Comparison of ENCODE assay signal across 31 cellular contexts in genomic region chrX:103367502-103367901, GRCh38. TPM values are rescaled to one million over a fixed set of nuclear protein-coding genes. Genes with fewer than 3 reads are reported as not detected.
DNase-seq lines count a peak whose midpoint lies in the region; ATAC-seq, FAIRE-seq and TF ChIP-seq lines count a peak whose summit lies in the region.
"Had no signal": no experiment of that assay in that cellular context is flagged by ENCODE, and none has a peak within 500 bp of the region (broad histone marks: within the 10 kb centered on the region; RNA-seq: fewer than 3 reads in every experiment).

No MANE protein-coding gene starts in this region.

- H3K36me3 ChIP-seq in GM23338 (ENCODE audit: insufficient read depth), result no peaks in the 10 kb centered on the region
- no peaks in the 10 kb centered on the region for H3K36me3 ChIP-seq in K562 (ENCODE audit: control insufficient read depth, insufficient read depth, low read length)
- no peaks in the 10 kb centered on the region for H3K36me3 ChIP-seq in mesenchymal stem cell (ENCODE audit: control insufficient read depth in 1 of 2, insufficient read depth in 2 of 2, low read depth in 1 of 2, low read length in 2 of 2)
- no peaks in the 10 kb centered on the region for H3K36me3 ChIP-seq in PC-3 (ENCODE audit: low read depth, low read length)
- H3K36me3 ChIP-seq: left lung, Peyer's patch, right lobe of liver, tibial artery had no signal

- H4K20me1 ChIP-seq in GM23338 (replicated peaks; ENCODE audit: insufficient read depth), result no peaks in the 10 kb centered on the region
- no peaks in the 10 kb centered on the region for H4K20me1 ChIP-seq in K562 (replicated peaks; ENCODE audit: control insufficient read depth, insufficient read depth, low read length)
- no peaks in the 10 kb centered on the region for H4K20me1 ChIP-seq in PC-3 (ENCODE audit: low read length)

- peak overlapping the region; percentile 34 to 44 for H3K18ac ChIP-seq in mesenchymal stem cell (ENCODE audit: low read depth in 1 of 2, low read length in 2 of 2)

- peak overlapping the region in 1 of 2 experiments; percentile 13 for H3K4ac ChIP-seq in mesenchymal stem cell (ENCODE audit: low read depth in 1 of 2, low read length in 2 of 2)

- H3K9me3 ChIP-seq in AG04450 (ENCODE audit: control insufficient read depth, insufficient read depth, low read length), result no peaks in the 10 kb centered on the region
- H3K9me3 ChIP-seq in K562 (replicated peaks; ENCODE audit: control insufficient read depth, insufficient read depth, low read depth, low read length), result no peaks in the 10 kb centered on the region
- no peaks in the 10 kb centered on the region for H3K9me3 ChIP-seq in mesenchymal stem cell (ENCODE audit: control insufficient read depth, low read length)
- no peaks in the 10 kb centered on the region for H3K9me3 ChIP-seq in PC-3 (ENCODE audit: low read length)
- H3K9me3 ChIP-seq: left lung, Peyer's patch, right lobe of liver, tibial artery had no signal

- DNase-seq in AG04450 (ENCODE audit: low read depth, low spot score) (no peak), GM23338 (ENCODE audit: low spot score) (peak; percentile 26), K562 (ENCODE audit: extremely low read depth in 1 of 4, low spot score in 3 of 4) (no peak), mesenchymal stem cell (peak; percentile 23), PC-3 (no peak), Right ventricle myocardium superior (no peak)
- DNase-seq in activated CD4-positive, alpha-beta T cell treated with anti-CD3 and anti-CD28 coated beads for 4 hours, result no peak
- DNase-seq: 8988T; activated CD4-positive, CD25-positive, alpha-beta regulatory T cell treated with anti-CD3 and anti-CD28 coated beads, Interleukin-2, amount 50 U/mL, for 72 hours; activated CD8-positive, alpha-beta T cell treated with anti-CD3 and anti-CD28 coated beads, Interleukin-2, amount 10 ng/mL, durations not matched to agents 7 days and 5 days; activated effector memory CD4-positive, alpha-beta T cell treated with Interleukin-2 at 50 U/mL for 16 hours; activated naive CD8-positive, alpha-beta T cell treated with anti-CD3 and anti-CD28 coated beads for 36 hours; activated T-cell treated with anti-CD3 and anti-CD28 coated beads for 4 hours; cerebellar nuclear complex; left lung; NCI-H1436 treated with DMSO at 0.1 percent for 48 hours; NCI-H524; nephron progenitor cell; Peyer's patch; right lobe of liver; stimulated activated CD4-positive, alpha-beta T cell treated with anti-CD3 and anti-CD28 coated beads, Interleukin-15, amount 100 ng/mL, for 24 hours; stimulated activated naive CD8-positive, alpha-beta T cell treated with anti-CD3 and anti-CD28 coated beads, Interleukin-15, amount 100 ng/mL, for 72 hours; T-helper 1 cell; tibial artery had no signal

- no peak overlapping the region for H4K91ac ChIP-seq in mesenchymal stem cell (ENCODE audit: low read length)

- no peak for TF ChIP-seq RAD21 in K562 (CRISPR knock-in tag; conservative IDR thresholded peaks at IDR 0.05 in 1 of 2, IDR thresholded peaks at IDR 0.05 in 1 of 2)

- H3K9ac ChIP-seq in K562 (ENCODE audit: insufficient read depth in 1 of 2, low read depth in 2 of 2, low read length in 2 of 2) (no peak overlapping the region), mesenchymal stem cell (ENCODE audit: low read length) (no peak overlapping the region), PC-3 (ENCODE audit: low read length) (no peak overlapping the region)
- H3K9ac ChIP-seq: parathyroid adenoma had no signal

- TF ChIP-seq CTCF in AG04450 (IDR thresholded peaks at IDR 0.05; ENCODE audit: low read depth, low read length) (no peak), GM23338 (conservative IDR thresholded peaks at IDR 0.05; ENCODE audit: low read depth in 2 of 2) (no peak), K562 (IDR thresholded peaks at IDR 0.05 in 2 of 3, conservative IDR thresholded peaks at IDR 0.05 in 1 of 3; ENCODE audit: insufficient read depth in 2 of 3, low read depth in 1 of 3, low read length in 3 of 3) (no peak), PC-3 (conservative IDR thresholded peaks at IDR 0.05; ENCODE audit: low read depth, low read length) (no peak)

- H3K4me3 ChIP-seq in AG04450 (ENCODE audit: low read depth, low read length) (no peak overlapping the region), GM23338 (no peak overlapping the region), K562 (no peak overlapping the region), mesenchymal stem cell (ENCODE audit: insufficient read depth in 1 of 2, low read depth in 1 of 2, low read length in 2 of 2) (no peak overlapping the region), PC-3 (ENCODE audit: low read length) (no peak overlapping the region)
- H3K4me3 ChIP-seq: GM12878, left lung, Peyer's patch, right lobe of liver, tibial artery had no signal

- H3K23ac ChIP-seq in mesenchymal stem cell (ENCODE audit: low read length in 2 of 2), result no peak overlapping the region

- intact Hi-C loops in K562 (cut with micrococcal nuclease) (no loop called here), PC-3 (cut with micrococcal nuclease) (no loop called here), Right ventricle myocardium superior (cut with DNase I) (no loop called here)

- H2BK12ac ChIP-seq in mesenchymal stem cell (ENCODE audit: low read length in 2 of 2), result no peak overlapping the region

- no peak overlapping the region for H3K14ac ChIP-seq in mesenchymal stem cell (ENCODE audit: low read length in 2 of 2)

- H3K9me2 ChIP-seq in GM23338 (ENCODE audit: insufficient read depth) (no peaks in the 10 kb centered on the region), PC-3 (replicated peaks; ENCODE audit: low read length) (no peaks in the 10 kb centered on the region)

- H2AFZ ChIP-seq in GM23338 (0 out of 2 replicates have a peak overlapping the region, but pooled peaks have one; percentile 47), K562 (ENCODE audit: low read depth, low read length) (0 out of 2 replicates have a peak overlapping the region, but pooled peaks have one; percentile 9), mesenchymal stem cell (ENCODE audit: low read depth, low read length) (no peak overlapping the region), PC-3 (ENCODE audit: low read length) (no peak overlapping the region)
- H2AFZ ChIP-seq: parathyroid adenoma had no signal

- CTCF ChIA-PET in AG04450 (lab: Charles Lee), result interaction anchor here (1.9 kb wide), 1 partner anchor 96 kb away, joined by 8 read pairs; no protein-coding TSS in a partner anchor
- CTCF ChIA-PET in K562 (lab: Yijun Ruan, JAX; ENCODE audit: low intra/inter-chr PET ratio), result no interaction called here
- CTCF ChIA-PET in PC-3 (lab: Charles Lee), result no interaction called here

- no peak overlapping the region for H2AK5ac ChIP-seq in mesenchymal stem cell (ENCODE audit: low read length, severe bottlenecking)

- H2BK120ac ChIP-seq in mesenchymal stem cell (ENCODE audit: low read depth, low read length), result no peak overlapping the region

- ATAC-seq in GM23338 (no peak), K562 (no peak), PC-3 (no peak), GM19035 (IDR thresholded peaks at IDR 0.05; ENCODE audit: unreplicated experiment) (no peak), Right ventricle myocardium superior (ENCODE audit: poor library complexity) (no peak)
- ATAC-seq: activated CD8-positive, alpha-beta T cell treated with anti-CD3 and anti-CD28 coated beads, Interleukin-2, amount 10 ng/mL, durations not matched to agents 7 days and 5 days; foreskin keratinocyte; GM12878; left lung; right lobe of liver; stimulated activated naive CD8-positive, alpha-beta T cell treated with anti-CD3 and anti-CD28 coated beads, Interleukin-15, amount 100 ng/mL, for 72 hours had no signal

- H3K27ac Mint-ChIP-seq in GM23338, result no peak overlapping the region
- H3K27ac Mint-ChIP-seq: activated CD8-positive, alpha-beta T cell treated with anti-CD3 and anti-CD28 coated beads, Interleukin-2, amount 10 ng/mL, durations not matched to agents 7 days and 5 days; activated naive CD8-positive, alpha-beta T cell treated with anti-CD3 and anti-CD28 coated beads for 36 hours; nephron progenitor cell; stimulated activated naive CD8-positive, alpha-beta T cell treated with anti-CD3 and anti-CD28 coated beads, Interleukin-15, amount 100 ng/mL, for 72 hours had no signal

- H3K79me2 ChIP-seq in GM23338 (replicated peaks; ENCODE audit: insufficient read depth), result no peaks in the 10 kb centered on the region
- H3K79me2 ChIP-seq in K562 (ENCODE audit: control insufficient read depth, insufficient read depth, low read length), result no peaks in the 10 kb centered on the region
- H3K79me2 ChIP-seq in PC-3 (ENCODE audit: low read length), result no peaks in the 10 kb centered on the region
- H3K79me2 ChIP-seq: parathyroid adenoma had no signal

- 0 out of 2 replicates have a peak overlapping the region, but pooled peaks have one; percentile 32 for H3K4me2 ChIP-seq in GM23338
- H3K4me2 ChIP-seq in K562 (ENCODE audit: insufficient read depth, low read length), result no peak overlapping the region
- H3K4me2 ChIP-seq in mesenchymal stem cell (ENCODE audit: low read length, poor library complexity, severe bottlenecking), result no peak overlapping the region
- no peak overlapping the region for H3K4me2 ChIP-seq in PC-3 (ENCODE audit: low read length)

- POLR2A ChIA-PET in AG04450 (lab: Yijun Ruan, JAX) (interaction anchor here (1.7 kb wide), 2 partner anchors 9 to 11 kb away, joined by 5 to 8 read pairs; partner anchors contain the start of genes BEX3 and TCEAL9), K562 (lab: Yijun Ruan, JAX) (interaction anchor here (0.8 kb wide), 1 partner anchor 16 kb away, joined by 3 read pairs; no protein-coding TSS in a partner anchor), PC-3 (lab: Charles Lee; ENCODE audit: unreplicated experiment) (no interaction called here)

- BruUV-seq in K562 (replicated peaks; lab: Mats Ljungman, UMichigan), result no TSS peak
- BruUV-seq in PC-3 (replicated peaks; lab: Mats Ljungman, UMichigan), result no TSS peak

- TF ChIP-seq POLR2A in K562 (conservative IDR thresholded peaks at IDR 0.05), result no peak

- H3F3A ChIP-seq in GM23338 (replicated peaks; ENCODE audit: low read depth), result no peaks in the 10 kb centered on the region
- no peaks in the 10 kb centered on the region for H3F3A ChIP-seq in PC-3 (ENCODE audit: low read length, unreplicated experiment)

- H3K4me1 Mint-ChIP-seq in GM23338, result peaks cover 22% of the 10 kb centered on the region
- H3K4me1 Mint-ChIP-seq: activated naive CD8-positive, alpha-beta T cell treated with anti-CD3 and anti-CD28 coated beads for 36 hours; stimulated activated naive CD8-positive, alpha-beta T cell treated with anti-CD3 and anti-CD28 coated beads, Interleukin-15, amount 100 ng/mL, for 72 hours had no signal

- H3K27ac ChIP-seq in AG04450 (ENCODE audit: low read depth, low read length) (peak overlapping the region; percentile 31), GM23338 (ENCODE audit: low read depth) (no peak overlapping the region), K562 (ENCODE audit: extremely low read depth, low read depth, low read length) (no peak overlapping the region), mesenchymal stem cell (ENCODE audit: low read length, poor library complexity, severe bottlenecking) (no peak overlapping the region), PC-3 (ENCODE audit: low read length) (no peak overlapping the region)
- H3K27ac ChIP-seq: foreskin keratinocyte, left lung, parathyroid adenoma, Peyer's patch, right lobe of liver, tibial artery had no signal

- FAIRE-seq in K562 (lab: Jason Lieb, UNC), result no peak
- FAIRE-seq: endothelial cell of umbilical vein, GM12878, TTC549 had no signal

- H3K9me3 Mint-ChIP-seq in GM23338, result no peaks in the 10 kb centered on the region
- H3K9me3 Mint-ChIP-seq: activated naive CD8-positive, alpha-beta T cell treated with anti-CD3 and anti-CD28 coated beads for 36 hours; stimulated activated naive CD8-positive, alpha-beta T cell treated with anti-CD3 and anti-CD28 coated beads, Interleukin-15, amount 100 ng/mL, for 72 hours had no signal

- H3K79me1 ChIP-seq in mesenchymal stem cell (replicated peaks; ENCODE audit: low read length, poor library complexity, severe bottlenecking), result no peaks in the 10 kb centered on the region

- H2BK15ac ChIP-seq in mesenchymal stem cell (ENCODE audit: low read depth, poor library complexity, severe bottlenecking), result no peak overlapping the region

- WGBS in K562 (ENCODE audit: insufficient coverage, low coverage, missing lambda C conversion rate), result 20% methylated on average over 1 of the region's 1 CpG
- 33% methylated on average over 1 of the region's 1 CpG for WGBS in mesenchymal stem cell

- no peak overlapping the region for H3K4me3 Mint-ChIP-seq in GM23338
- H3K4me3 Mint-ChIP-seq: activated CD8-positive, alpha-beta T cell treated with anti-CD3 and anti-CD28 coated beads, Interleukin-2, amount 10 ng/mL, durations not matched to agents 7 days and 5 days; activated naive CD8-positive, alpha-beta T cell treated with anti-CD3 and anti-CD28 coated beads for 36 hours; nephron progenitor cell; stimulated activated naive CD8-positive, alpha-beta T cell treated with anti-CD3 and anti-CD28 coated beads, Interleukin-15, amount 100 ng/mL, for 72 hours had no signal

- H3K27me3 ChIP-seq in AG04450 (ENCODE audit: control insufficient read depth, insufficient read depth, low read length), result no peaks in the 10 kb centered on the region
- H3K27me3 ChIP-seq in GM23338 (ENCODE audit: insufficient read depth), result no peaks in the 10 kb centered on the region
- no peaks in the 10 kb centered on the region for H3K27me3 ChIP-seq in K562 (ENCODE audit: control insufficient read depth in 2 of 2, insufficient read depth in 2 of 2, low read length in 2 of 2)
- peaks cover 0 to 4% of the 10 kb centered on the region in 2 experiments for H3K27me3 ChIP-seq in mesenchymal stem cell (ENCODE audit: control insufficient read depth in 1 of 2, insufficient read depth in 1 of 2, low read length in 2 of 2)
- no peaks in the 10 kb centered on the region for H3K27me3 ChIP-seq in PC-3 (ENCODE audit: low read length)
- H3K27me3 ChIP-seq: foreskin keratinocyte, left lung, Peyer's patch, tibial artery had no signal

- H3K27me3 Mint-ChIP-seq in GM23338 (ENCODE audit: insufficient read depth, low read depth, poor library complexity), result peaks cover 1% of the 10 kb centered on the region
- H3K27me3 Mint-ChIP-seq: activated naive CD8-positive, alpha-beta T cell treated with anti-CD3 and anti-CD28 coated beads for 36 hours had no signal

- no peak for TF ChIP-seq EP300 in K562 (IDR thresholded peaks at IDR 0.05; ENCODE audit: low read length)

- H4K8ac ChIP-seq in mesenchymal stem cell (ENCODE audit: low read length), result peak overlapping the region; percentile 27

- in situ Hi-C loops in K562 (cut with MboI), result no loop called here

- peaks cover 15% of the 10 kb centered on the region; the same call in 1 of the 2 replicates for H3K4me1 ChIP-seq in GM23338 (ENCODE audit: insufficient read depth)
- no peaks in the 10 kb centered on the region; a peak in 1 of 5 replicates for H3K4me1 ChIP-seq in K562 (replicated peaks in 1 of 2; ENCODE audit: control insufficient read depth in 2 of 2, insufficient read depth in 2 of 2, low read length in 2 of 2)
- peaks cover 3% of the 10 kb centered on the region for H3K4me1 ChIP-seq in mesenchymal stem cell (ENCODE audit: control insufficient read depth, insufficient read depth, low read depth, low read length)
- H3K4me1 ChIP-seq in PC-3 (ENCODE audit: insufficient read depth, low read length), result peaks cover 3% of the 10 kb centered on the region; the same call in 1 of the 2 replicates
- H3K4me1 ChIP-seq: left lung, parathyroid adenoma, Peyer's patch, right lobe of liver, tibial artery had no signal

- no peaks in the 10 kb centered on the region for H3K36me3 Mint-ChIP-seq in GM23338 (ENCODE audit: low read depth)
- H3K36me3 Mint-ChIP-seq: activated naive CD8-positive, alpha-beta T cell treated with anti-CD3 and anti-CD28 coated beads for 36 hours had no signal

- H2BK5ac ChIP-seq in mesenchymal stem cell (ENCODE audit: low read depth, low read length, poor library complexity, severe bottlenecking), result no peak overlapping the region

- H3K9me1 ChIP-seq in K562 (ENCODE audit: control insufficient read depth, insufficient read depth, low read length), result no peaks in the 10 kb centered on the region

RNA-seq across cellular contexts. Expression of gene BEX3, which starts 8.8 kb away (rescaled TPM):
- polyA plus RNA-seq in AG04450 (2011; rRNA removed), result 644 and 772 TPM in 2 replicates
- 96.3 and 147 TPM in 2 replicates for polyA minus RNA-seq in AG04450 (2011; rRNA and poly(A)+ RNA removed)
- total RNA-seq in GM23338 (2014; rRNA removed; shearing (Covaris generic)), result 427 and 472 TPM in 2 replicates
- polyA plus RNA-seq in GM23338 (2016; fragmentation: Nextera tagmentation; extraction: Ambion mirVana), result 682 and 714 TPM in 2 replicates
- total RNA-seq in K562 (2011; cell fraction: chromatin; rRNA removed; ENCODE audit: low replicate concordance), result not detected in 2 replicates
- not detected in 2 replicates for total RNA-seq in K562 (2011; cell fraction: nucleolus; rRNA removed)
- total RNA-seq in K562 (2011; cell fraction: nucleoplasm; rRNA removed), result not detected in 2 replicates
- total RNA-seq in K562 (2014; rRNA removed), result not detected in 2 replicates
- not detected in 2 replicates for total RNA-seq in K562 (2014; rRNA removed; fragmentation: Illumina TruSeq; extraction: Trizol)
- total RNA-seq in K562 (2015; rRNA removed; fragmentation: Illumina TruSeq; extraction: Trizol), result not detected in 2 replicates
- total RNA-seq in K562 (2021), result 0.47 and 0.58 TPM in 2 replicates
- not detected in 2 replicates for polyA plus RNA-seq in K562 (2011; rRNA removed)
- 0.09 TPM in 1 of 2 replicates, not detected in the other for polyA plus RNA-seq in K562 (2011; cell fraction: cytosol; rRNA removed)
- polyA plus RNA-seq in K562 (2011; cell fraction: nucleus; rRNA removed), result not detected in 2 replicates
- polyA plus RNA-seq in K562 (2012), result not detected in 2 replicates
- polyA plus RNA-seq in K562 (2014; fragmentation: Illumina TruSeq; extraction: Trizol), result not detected in 2 replicates
- polyA plus RNA-seq in K562 (2014; fragmentation: Nextera tagmentation; extraction: Ambion mirVana), result not detected
- polyA plus RNA-seq in K562 (2014; rRNA removed), result 0.21 TPM in 1 of 2 replicates, not detected in the other
- not detected in 2 replicates for polyA minus RNA-seq in K562 (2011; rRNA and poly(A)+ RNA removed)
- not detected in 2 replicates for polyA minus RNA-seq in K562 (2011; cell fraction: cytosol; rRNA and poly(A)+ RNA removed)
- not detected in 2 replicates for polyA minus RNA-seq in K562 (2011; cell fraction: nucleus; rRNA and poly(A)+ RNA removed)
- polyA plus RNA-seq in mesenchymal stem cell (2013, experiment 1 of 2), result 431 TPM
- polyA plus RNA-seq in mesenchymal stem cell (2013, experiment 2 of 2), result 447 TPM
- 130 and 146 TPM in 2 replicates for total RNA-seq in PC-3 (2014; rRNA removed)
- total RNA-seq in Right ventricle myocardium superior, result 164 TPM

RNA-seq across cellular contexts. Expression of gene TCEAL9, which starts 11.2 kb away (rescaled TPM):
- 141 and 234 TPM in 2 replicates for polyA plus RNA-seq in AG04450 (2011; rRNA removed)
- polyA minus RNA-seq in AG04450 (2011; rRNA and poly(A)+ RNA removed), result 14.8 and 24.6 TPM in 2 replicates
- 31.6 and 37.1 TPM in 2 replicates for total RNA-seq in GM23338 (2014; rRNA removed; shearing (Covaris generic))
- 174 and 184 TPM in 2 replicates for polyA plus RNA-seq in GM23338 (2016; fragmentation: Nextera tagmentation; extraction: Ambion mirVana)
- total RNA-seq in K562 (2011; cell fraction: chromatin; rRNA removed; ENCODE audit: low replicate concordance), result 3.8 and 12.7 TPM in 2 replicates
- 3.2 and 3.8 TPM in 2 replicates for total RNA-seq in K562 (2011; cell fraction: nucleolus; rRNA removed)
- total RNA-seq in K562 (2011; cell fraction: nucleoplasm; rRNA removed), result 5.1 and 6.3 TPM in 2 replicates
- 32.3 and 43.3 TPM in 2 replicates for total RNA-seq in K562 (2014; rRNA removed)
- 69.6 and 74.1 TPM in 2 replicates for total RNA-seq in K562 (2014; rRNA removed; fragmentation: Illumina TruSeq; extraction: Trizol)
- 63.0 and 64.5 TPM in 2 replicates for total RNA-seq in K562 (2015; rRNA removed; fragmentation: Illumina TruSeq; extraction: Trizol)
- 16.2 and 19.5 TPM in 2 replicates for total RNA-seq in K562 (2021)
- 24.9 and 28.8 TPM in 2 replicates for polyA plus RNA-seq in K562 (2011; rRNA removed)
- 2.0 and 10.5 TPM in 2 replicates for polyA plus RNA-seq in K562 (2011; cell fraction: cytosol; rRNA removed)
- 3.4 and 6.7 TPM in 2 replicates for polyA plus RNA-seq in K562 (2011; cell fraction: nucleus; rRNA removed)
- polyA plus RNA-seq in K562 (2012), result 52.1 and 69.8 TPM in 2 replicates
- 60.1 and 70.8 TPM in 2 replicates for polyA plus RNA-seq in K562 (2014; fragmentation: Illumina TruSeq; extraction: Trizol)
- 100 to 1,000 TPM in 1 of 2 experiments, 10 to 100 TPM in 1; 96.7 to 106 TPM for polyA plus RNA-seq in K562 (2014; fragmentation: Nextera tagmentation; extraction: Ambion mirVana)
- polyA plus RNA-seq in K562 (2014; rRNA removed), result 67.1 and 83.4 TPM in 2 replicates
- 8.9 and 9.9 TPM in 2 replicates for polyA minus RNA-seq in K562 (2011; rRNA and poly(A)+ RNA removed)
- 2.5 and 4.1 TPM in 2 replicates for polyA minus RNA-seq in K562 (2011; cell fraction: cytosol; rRNA and poly(A)+ RNA removed)
- polyA minus RNA-seq in K562 (2011; cell fraction: nucleus; rRNA and poly(A)+ RNA removed), result 1.5 and 5.6 TPM in 2 replicates
- 324 TPM for polyA plus RNA-seq in mesenchymal stem cell (2013, experiment 1 of 2)
- polyA plus RNA-seq in mesenchymal stem cell (2013, experiment 2 of 2), result 335 TPM
- total RNA-seq in PC-3 (2014; rRNA removed), result 23.0 and 46.8 TPM in 2 replicates
- total RNA-seq in Right ventricle myocardium superior, result 16.2 TPM

RNA-seq across cellular contexts. Expression of gene TCEAL7, which starts 37.5 kb away (rescaled TPM):
- 35.8 and 49.5 TPM in 2 replicates for polyA plus RNA-seq in AG04450 (2011; rRNA removed)
- 7.3 and 8.4 TPM in 2 replicates for polyA minus RNA-seq in AG04450 (2011; rRNA and poly(A)+ RNA removed)
- 7.3 and 16.5 TPM in 2 replicates for total RNA-seq in GM23338 (2014; rRNA removed; shearing (Covaris generic))
- polyA plus RNA-seq in GM23338 (2016; fragmentation: Nextera tagmentation; extraction: Ambion mirVana), result 17.2 and 20.2 TPM in 2 replicates
- total RNA-seq in K562 (2011; cell fraction: chromatin; rRNA removed; ENCODE audit: low replicate concordance), result not detected in 2 replicates
- total RNA-seq in K562 (2011; cell fraction: nucleolus; rRNA removed), result not detected in 2 replicates
- not detected in 2 replicates for total RNA-seq in K562 (2011; cell fraction: nucleoplasm; rRNA removed)
- not detected in 2 replicates for total RNA-seq in K562 (2014; rRNA removed)
- total RNA-seq in K562 (2014; rRNA removed; fragmentation: Illumina TruSeq; extraction: Trizol), result 0.18 and 0.22 TPM in 2 replicates
- total RNA-seq in K562 (2015; rRNA removed; fragmentation: Illumina TruSeq; extraction: Trizol), result 0.15 TPM in 1 of 2 replicates, not detected in the other
- 0.13 TPM in 1 of 2 replicates, not detected in the other for total RNA-seq in K562 (2021)
- polyA plus RNA-seq in K562 (2011; rRNA removed), result 0.10 TPM in 1 of 2 replicates, not detected in the other
- 0.09 TPM in 1 of 2 replicates, not detected in the other for polyA plus RNA-seq in K562 (2011; cell fraction: cytosol; rRNA removed)
- not detected in 2 replicates for polyA plus RNA-seq in K562 (2011; cell fraction: nucleus; rRNA removed)
- 0.08 and 0.53 TPM in 2 replicates for polyA plus RNA-seq in K562 (2012)
- polyA plus RNA-seq in K562 (2014; fragmentation: Illumina TruSeq; extraction: Trizol), result 0.26 TPM in 1 of 2 replicates, not detected in the other
- polyA plus RNA-seq in K562 (2014; fragmentation: Nextera tagmentation; extraction: Ambion mirVana), result under 1 TPM; 0.07 to 0.34 TPM
- not detected in 2 replicates for polyA plus RNA-seq in K562 (2014; rRNA removed)
- not detected in 2 replicates for polyA minus RNA-seq in K562 (2011; rRNA and poly(A)+ RNA removed)
- not detected in 2 replicates for polyA minus RNA-seq in K562 (2011; cell fraction: cytosol; rRNA and poly(A)+ RNA removed)
- not detected in 2 replicates for polyA minus RNA-seq in K562 (2011; cell fraction: nucleus; rRNA and poly(A)+ RNA removed)
- polyA plus RNA-seq in mesenchymal stem cell (2013, experiment 1 of 2), result 0.54 TPM
- polyA plus RNA-seq in mesenchymal stem cell (2013, experiment 2 of 2), result 0.33 TPM
- not detected in 2 replicates for total RNA-seq in PC-3 (2014; rRNA removed)
- 1.7 TPM for total RNA-seq in Right ventricle myocardium superior
- total RNA-seq: activated CD8-positive, alpha-beta T cell treated with anti-CD3 and anti-CD28 coated beads, Interleukin-2, amount 10 ng/mL, durations not matched to agents 7 days and 5 days; activated naive CD8-positive, alpha-beta T cell treated with anti-CD3 and anti-CD28 coated beads for 36 hours; GM12878; SK-MEL-5 had no signal
- polyA plus RNA-seq: GM12878 had no signal

RNA-seq across cellular contexts. Expression of gene BEX2, which starts 56.7 kb away (rescaled TPM):
- polyA plus RNA-seq in AG04450 (2011; rRNA removed), result 0.14 and 0.25 TPM in 2 replicates
- not detected in 2 replicates for polyA minus RNA-seq in AG04450 (2011; rRNA and poly(A)+ RNA removed)
- total RNA-seq in GM23338 (2014; rRNA removed; shearing (Covaris generic)), result 37.5 and 49.8 TPM in 2 replicates
- polyA plus RNA-seq in GM23338 (2016; fragmentation: Nextera tagmentation; extraction: Ambion mirVana), result 87.9 and 99.5 TPM in 2 replicates
- total RNA-seq in K562 (2011; cell fraction: chromatin; rRNA removed; ENCODE audit: low replicate concordance), result 4.2 and 8.2 TPM in 2 replicates
- 3.8 and 5.3 TPM in 2 replicates for total RNA-seq in K562 (2011; cell fraction: nucleolus; rRNA removed)
- total RNA-seq in K562 (2011; cell fraction: nucleoplasm; rRNA removed), result 8.6 and 9.6 TPM in 2 replicates
- total RNA-seq in K562 (2014; rRNA removed), result 12.0 and 13.1 TPM in 2 replicates
- 9.3 and 11.1 TPM in 2 replicates for total RNA-seq in K562 (2014; rRNA removed; fragmentation: Illumina TruSeq; extraction: Trizol)
- total RNA-seq in K562 (2015; rRNA removed; fragmentation: Illumina TruSeq; extraction: Trizol), result 5.5 and 6.7 TPM in 2 replicates
- total RNA-seq in K562 (2021), result 5.2 and 8.3 TPM in 2 replicates
- 5.4 and 8.5 TPM in 2 replicates for polyA plus RNA-seq in K562 (2011; rRNA removed)
- 1.7 and 6.8 TPM in 2 replicates for polyA plus RNA-seq in K562 (2011; cell fraction: cytosol; rRNA removed)
- polyA plus RNA-seq in K562 (2011; cell fraction: nucleus; rRNA removed), result 4.1 and 15.3 TPM in 2 replicates
- 10.1 and 92.4 TPM in 2 replicates for polyA plus RNA-seq in K562 (2012)
- polyA plus RNA-seq in K562 (2014; fragmentation: Illumina TruSeq; extraction: Trizol), result 7.7 and 13.3 TPM in 2 replicates
- 1 to 10 TPM; 8.3 to 8.9 TPM for polyA plus RNA-seq in K562 (2014; fragmentation: Nextera tagmentation; extraction: Ambion mirVana)
- 13.3 and 18.0 TPM in 2 replicates for polyA plus RNA-seq in K562 (2014; rRNA removed)
- 1.9 and 6.6 TPM in 2 replicates for polyA minus RNA-seq in K562 (2011; rRNA and poly(A)+ RNA removed)
- polyA minus RNA-seq in K562 (2011; cell fraction: cytosol; rRNA and poly(A)+ RNA removed), result 0.76 TPM in 1 of 2 replicates, not detected in the other
- 1.3 and 3.0 TPM in 2 replicates for polyA minus RNA-seq in K562 (2011; cell fraction: nucleus; rRNA and poly(A)+ RNA removed)
- polyA plus RNA-seq in mesenchymal stem cell (2013, experiment 1 of 2), result 3.2 TPM
- polyA plus RNA-seq in mesenchymal stem cell (2013, experiment 2 of 2), result 3.8 TPM
- 1.6 and 2.8 TPM in 2 replicates for total RNA-seq in PC-3 (2014; rRNA removed)
- 0.75 TPM for total RNA-seq in Right ventricle myocardium superior

Comparison
In these comparisons a context has a peak if more than half of its experiments do, and no peak if none do; other contexts are left out.
1. DNase-seq: peak in GM23338 (single experiment) and mesenchymal stem cell (single experiment); none in AG04450 (single experiment), K562 (0 of 4), PC-3 (single experiment), activated CD4-positive, alpha-beta T cell treated with anti-CD3 and anti-CD28 coated beads for 4 hours (0 of 2) and Right ventricle myocardium superior (single experiment).
2. H2AFZ ChIP-seq: peak in GM23338 (single experiment) and K562 (single experiment); none in mesenchymal stem cell (single experiment) and PC-3 (single experiment).
3. RNA of gene BEX3, which starts 8.8 kb away (total RNA-seq): 427 to 472 TPM in GM23338, 164 TPM in Right ventricle myocardium superior (single experiment) and 130 to 146 TPM in PC-3; 0.47 to 0.58 TPM in K562; every median in the first group is over 10 times any median in the second.